In genomic region chr11:63986156-63986931, GRCh38 we compare ENCODE assay signal across 8 cellular contexts.
A peak's percentile ranks its signal among the peaks of the same experiment; 100 is the strongest.
DNase-seq lines count a peak whose midpoint lies in the region; ATAC-seq and TF ChIP-seq lines count a peak whose summit lies in the region.

OTUB1 (plus strand) TSS chr11:63986438; CDS start chr11:63986457, 19 bp downstream.

- peak within 1 kb of the TSS; percentile 79 for H3K27ac ChIP-seq in cingulate gyrus (ENCODE audit: low read depth, low read length)

- peak; percentile 74 for DNase-seq in AG09319 (ENCODE audit: extremely low read depth, low read depth)
- peak; percentile 92 for DNase-seq in NCI-H510A treated with DMSO at 0.1 percent for 48 hours (lab: John Stamatoyannopoulos, UW)
- peak; percentile 84 to 86 for DNase-seq in activated CD4-positive, alpha-beta T cell treated with anti-CD3 and anti-CD28 coated beads for 4 hours
- peak; percentile 95 for DNase-seq in kidney tubule cell (ENCODE audit: low spot score)
- peak; percentile 57 to 86 (median 76) for DNase-seq in stimulated activated CD4-positive, alpha-beta T cell treated with anti-CD3 and anti-CD28 coated beads, Interleukin-1b, Interleukin-23, amount 100 ng/mL, for 24 hours (ENCODE audit: low read depth in 4 of 4, low spot score in 1 of 4)

- no peak for TF ChIP-seq CTCF in AG09319 (IDR thresholded peaks at IDR 0.05; ENCODE audit: low read depth, low read length)

- ATAC-seq in GM19043 (IDR thresholded peaks at IDR 0.05; ENCODE audit: low read depth, unreplicated experiment) (peak; percentile 86), HG03432 (IDR thresholded peaks at IDR 0.05; ENCODE audit: unreplicated experiment) (peak; percentile 87)

Comparison
In these comparisons a context has a peak if more than half of its experiments do, and no peak if none do; other contexts are left out.
1. Peak in every context shown above with its lines: DNase-seq, ATAC-seq and H3K27ac ChIP-seq.